Comparison of ENCODE assay signal across 22 cellular contexts in genomic region chr14:48247972-48248371, GRCh38.
DNase-seq lines count a peak whose midpoint lies in the region; ATAC-seq lines count a peak whose summit lies in the region.
"Had no signal": no experiment of that assay in that cellular context is flagged by ENCODE, and none has a peak within 500 bp of the region (broad histone marks: within the 10 kb centered on the region; RNA-seq: fewer than 3 reads in every experiment).

No MANE protein-coding gene starts in this region.

- CTCF ChIA-PET in activated naive CD4-positive, alpha-beta T cell treated with anti-CD3 and anti-CD28 coated beads, Interleukin-2, amount 10 ng/mL, durations not matched to agents 7 days and 5 days (lab: Charles Lee) = no interaction called here

- H3K9me3 Mint-ChIP-seq in activated naive CD4-positive, alpha-beta T cell treated with anti-CD3 and anti-CD28 coated beads, Interleukin-2, amount 10 ng/mL, durations not matched to agents 7 days and 5 days = no peaks in the 10 kb centered on the region

- H3K36me3 Mint-ChIP-seq in activated naive CD4-positive, alpha-beta T cell treated with anti-CD3 and anti-CD28 coated beads, Interleukin-2, amount 10 ng/mL, durations not matched to agents 7 days and 5 days = no peaks in the 10 kb centered on the region
- H3K36me3 Mint-ChIP-seq: CD8-positive, alpha-beta T cell; IgD-negative memory B cell; T-cell had no signal

- no peaks in the 10 kb centered on the region for H3K27me3 Mint-ChIP-seq in activated naive CD4-positive, alpha-beta T cell treated with anti-CD3 and anti-CD28 coated beads, Interleukin-2, amount 10 ng/mL, durations not matched to agents 7 days and 5 days
- H3K27me3 Mint-ChIP-seq: IgD-negative memory B cell, T-cell had no signal

- ATAC-seq in HG03280 (IDR thresholded peaks at IDR 0.05; ENCODE audit: unreplicated experiment) = no peak
- ATAC-seq: CD8-positive, alpha-beta T cell; HCT116; SK-N-SH treated with all-trans-retinoic acid at 6 μM for 48 hours; T-cell had no signal

- no peaks in the 10 kb centered on the region for H3K4me1 Mint-ChIP-seq in activated naive CD4-positive, alpha-beta T cell treated with anti-CD3 and anti-CD28 coated beads, Interleukin-2, amount 10 ng/mL, durations not matched to agents 7 days and 5 days
- H3K4me1 Mint-ChIP-seq: IgD-negative memory B cell, T-cell had no signal

- no peak overlapping the region for H3K4me3 Mint-ChIP-seq in activated naive CD4-positive, alpha-beta T cell treated with anti-CD3 and anti-CD28 coated beads, Interleukin-2, amount 10 ng/mL, durations not matched to agents 7 days and 5 days
- H3K4me3 Mint-ChIP-seq: CD8-positive, alpha-beta T cell; IgD-negative memory B cell; T-cell had no signal

- DNase-seq in NCI-H1105 treated with DMSO at 0.1 percent for 48 hours (lab: John Stamatoyannopoulos, UW) = peak; percentile 2
- no peak for DNase-seq in NCI-H1105 (lab: John Stamatoyannopoulos, UW)
- DNase-seq in NCI-H69 (lab: John Stamatoyannopoulos, UW) = peak; percentile 69
- DNase-seq in cerebellar cortex (ENCODE audit: low spot score) = peak; percentile 15
- DNase-seq in mesenteric fat pad (ENCODE audit: low spot score) = no peak
- no peak for DNase-seq in activated naive CD4-positive, alpha-beta T cell treated with anti-CD3 and anti-CD28 coated beads, Interleukin-2, amount 10 ng/mL, durations not matched to agents 7 days and 5 days
- DNase-seq: 8988T; AML-193; C1 segment of cervical spinal cord; CD8-positive, alpha-beta T cell; GDM1; GM23248; NCI-H1417 treated with DMSO at 0.1 percent for 48 hours; NCI-H187 treated with DMSO at 0.1 percent for 48 hours; NCI-H226; NCI-H524 treated with DMSO at 0.1 percent for 48 hours; NK-92 treated with Interleukin-12 subunit alpha and Interleukin-12 subunit beta, amount 100 ng/mL, for 24 hours; T-cell had no signal

- no peak overlapping the region for H3K27ac Mint-ChIP-seq in activated naive CD4-positive, alpha-beta T cell treated with anti-CD3 and anti-CD28 coated beads, Interleukin-2, amount 10 ng/mL, durations not matched to agents 7 days and 5 days
- H3K27ac Mint-ChIP-seq: CD8-positive, alpha-beta T cell; IgD-negative memory B cell; T-cell had no signal

Comparison
In these comparisons a context has a peak if more than half of its experiments do, and no peak if none do; other contexts are left out.
1. DNase-seq: peak in NCI-H1105 treated with DMSO at 0.1 percent for 48 hours (single experiment), NCI-H69 (single experiment) and cerebellar cortex (single experiment); none in NCI-H1105 (single experiment), mesenteric fat pad (single experiment) and activated naive CD4-positive, alpha-beta T cell treated with anti-CD3 and anti-CD28 coated beads, Interleukin-2, amount 10 ng/mL, durations not matched to agents 7 days and 5 days (single experiment).